1 cellular context compared by ENCODE assay signal in genomic region chr3:161386991-161387390, GRCh38.
TF ChIP-seq lines count a peak whose summit lies in the region.

No MANE protein-coding gene starts in this region.

TF ChIP-seq in HepG2, 621 proteins besides CTCF, POLR2A, EP300 and RAD21 (continued from another document):
- no peak for TF ChIP-seq ZBTB42 (CRISPR knock-in tag; IDR thresholded peaks at IDR 0.05)
- no peak for TF ChIP-seq RARA (CRISPR knock-in tag; IDR thresholded peaks at IDR 0.05)
- no peak for TF ChIP-seq AKNA (CRISPR knock-in tag; IDR thresholded peaks at IDR 0.05; ENCODE audit: borderline replicate concordance)
- no peak for TF ChIP-seq ZNF326 (CRISPR knock-in tag; IDR thresholded peaks at IDR 0.05; ENCODE audit: borderline replicate concordance)
- 0 out of 2 replicates have a peak, but pooled peaks have one; percentile 7 for TF ChIP-seq FOXA3 (CRISPR knock-in tag; IDR thresholded peaks at IDR 0.05)
- peak; percentile 11; the same call in 1 of the 2 replicates for TF ChIP-seq BCL6 (CRISPR knock-in tag; IDR thresholded peaks at IDR 0.05)
- TF ChIP-seq GATA4 (IDR thresholded peaks at IDR 0.05; ENCODE audit: borderline replicate concordance, low read depth), result no peak
- TF ChIP-seq ZNF616 (CRISPR knock-in tag; IDR thresholded peaks at IDR 0.05; ENCODE audit: low read depth), result no peak
- TF ChIP-seq PPARG (CRISPR knock-in tag; conservative IDR thresholded peaks at IDR 0.05), result 0 out of 2 replicates have a peak, but pooled peaks have one; percentile 20
- no peak for TF ChIP-seq IRF2 (CRISPR knock-in tag; IDR thresholded peaks at IDR 0.05)
- TF ChIP-seq CREB1 (IDR thresholded peaks at IDR 0.05), result no peak
- 0 out of 2 replicates have a peak, but pooled peaks have one; percentile 14 for TF ChIP-seq CREB1 (CRISPR knock-in tag; IDR thresholded peaks at IDR 0.05)
- no peak for TF ChIP-seq ZNF230 (CRISPR knock-in tag; IDR thresholded peaks at IDR 0.05)
- TF ChIP-seq NFYC (CRISPR knock-in tag; IDR thresholded peaks at IDR 0.05), result no peak
- no peak for TF ChIP-seq ZNF644 (CRISPR knock-in tag; IDR thresholded peaks at IDR 0.05; ENCODE audit: low read depth)
- TF ChIP-seq, protein P1, sequence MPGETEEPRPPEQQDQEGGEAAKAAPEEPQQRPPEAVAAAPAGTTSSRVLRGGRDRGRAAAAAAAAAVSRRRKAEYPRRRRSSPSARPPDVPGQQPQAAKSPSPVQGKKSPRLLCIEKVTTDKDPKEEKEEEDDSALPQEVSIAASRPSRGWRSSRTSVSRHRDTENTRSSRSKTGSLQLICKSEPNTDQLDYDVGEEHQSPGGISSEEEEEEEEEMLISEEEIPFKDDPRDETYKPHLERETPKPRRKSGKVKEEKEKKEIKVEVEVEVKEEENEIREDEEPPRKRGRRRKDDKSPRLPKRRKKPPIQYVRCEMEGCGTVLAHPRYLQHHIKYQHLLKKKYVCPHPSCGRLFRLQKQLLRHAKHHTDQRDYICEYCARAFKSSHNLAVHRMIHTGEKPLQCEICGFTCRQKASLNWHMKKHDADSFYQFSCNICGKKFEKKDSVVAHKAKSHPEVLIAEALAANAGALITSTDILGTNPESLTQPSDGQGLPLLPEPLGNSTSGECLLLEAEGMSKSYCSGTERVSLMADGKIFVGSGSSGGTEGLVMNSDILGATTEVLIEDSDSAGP (CRISPR knock-in tag; IDR thresholded peaks at IDR 0.05; ENCODE audit: borderline replicate concordance), result no peak
- TF ChIP-seq SP2 (CRISPR knock-in tag; IDR thresholded peaks at IDR 0.05), result no peak
- TF ChIP-seq ZSCAN20 (CRISPR knock-in tag; IDR thresholded peaks at IDR 0.05; ENCODE audit: borderline replicate concordance), result no peak
- no peak for TF ChIP-seq ZNF781 (CRISPR knock-in tag; IDR thresholded peaks at IDR 0.05; ENCODE audit: borderline replicate concordance, not compliant biosample characterization)
- no peak for TF ChIP-seq CHD2 (IDR thresholded peaks at IDR 0.05; ENCODE audit: low read depth, low read length)
- no peak for TF ChIP-seq CEBPZ (IDR thresholded peaks at IDR 0.05; ENCODE audit: low read length)
- TF ChIP-seq, protein P2, sequence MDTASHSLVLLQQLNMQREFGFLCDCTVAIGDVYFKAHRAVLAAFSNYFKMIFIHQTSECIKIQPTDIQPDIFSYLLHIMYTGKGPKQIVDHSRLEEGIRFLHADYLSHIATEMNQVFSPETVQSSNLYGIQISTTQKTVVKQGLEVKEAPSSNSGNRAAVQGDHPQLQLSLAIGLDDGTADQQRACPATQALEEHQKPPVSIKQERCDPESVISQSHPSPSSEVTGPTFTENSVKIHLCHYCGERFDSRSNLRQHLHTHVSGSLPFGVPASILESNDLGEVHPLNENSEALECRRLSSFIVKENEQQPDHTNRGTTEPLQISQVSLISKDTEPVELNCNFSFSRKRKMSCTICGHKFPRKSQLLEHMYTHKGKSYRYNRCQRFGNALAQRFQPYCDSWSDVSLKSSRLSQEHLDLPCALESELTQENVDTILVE (CRISPR knock-in tag; IDR thresholded peaks at IDR 0.05), result no peak
- TF ChIP-seq MLX (CRISPR knock-in tag; IDR thresholded peaks at IDR 0.05), result no peak
- TF ChIP-seq ARID3A (IDR thresholded peaks at IDR 0.05; ENCODE audit: low read depth, low read length), result peak; percentile 42; the same call in 1 of the 2 replicates
- no peak for TF ChIP-seq SAFB2 (CRISPR knock-in tag; IDR thresholded peaks at IDR 0.05; ENCODE audit: borderline replicate concordance, low read depth)
- TF ChIP-seq, protein P3, sequence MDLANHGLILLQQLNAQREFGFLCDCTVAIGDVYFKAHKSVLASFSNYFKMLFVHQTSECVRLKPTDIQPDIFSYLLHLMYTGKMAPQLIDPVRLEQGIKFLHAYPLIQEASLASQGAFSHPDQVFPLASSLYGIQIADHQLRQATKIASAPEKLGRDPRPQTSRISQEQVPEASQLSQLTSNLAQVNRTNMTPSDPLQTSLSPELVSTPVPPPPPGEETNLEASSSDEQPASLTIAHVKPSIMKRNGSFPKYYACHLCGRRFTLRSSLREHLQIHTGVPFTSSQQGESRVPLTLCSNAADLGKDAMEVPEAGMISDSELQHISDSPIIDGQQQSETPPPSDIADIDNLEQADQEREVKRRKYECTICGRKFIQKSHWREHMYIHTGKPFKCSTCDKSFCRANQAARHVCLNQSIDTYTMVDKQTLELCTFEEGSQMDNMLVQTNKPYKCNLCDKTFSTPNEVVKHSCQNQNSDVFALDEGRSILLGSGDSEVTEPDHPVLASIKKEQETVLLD (CRISPR knock-in tag; IDR thresholded peaks at IDR 0.05; ENCODE audit: low read depth), result no peak
- TF ChIP-seq KLF15 (CRISPR knock-in tag; IDR thresholded peaks at IDR 0.05; ENCODE audit: borderline replicate concordance), result no peak
- no peak for TF ChIP-seq NCOA2 (CRISPR knock-in tag; IDR thresholded peaks at IDR 0.05)
- no peak for TF ChIP-seq NRL (CRISPR knock-in tag; IDR thresholded peaks at IDR 0.05; ENCODE audit: borderline replicate concordance)
- no peak for TF ChIP-seq MTF2 (CRISPR knock-in tag; IDR thresholded peaks at IDR 0.05; ENCODE audit: borderline replicate concordance)
- no peak for TF ChIP-seq RCOR2 (CRISPR knock-in tag; IDR thresholded peaks at IDR 0.05)
- no peak for TF ChIP-seq MXD4 (CRISPR knock-in tag; IDR thresholded peaks at IDR 0.05)
- TF ChIP-seq HNF4G (IDR thresholded peaks at IDR 0.05; ENCODE audit: borderline replicate concordance, low read depth, low read length), result no peak
- TF ChIP-seq HNF4G (CRISPR knock-in tag; IDR thresholded peaks at IDR 0.05; ENCODE audit: borderline replicate concordance, low read depth), result no peak
- no peak for TF ChIP-seq FOSL2 (CRISPR knock-in tag; IDR thresholded peaks at IDR 0.05)
- TF ChIP-seq, protein P4, sequence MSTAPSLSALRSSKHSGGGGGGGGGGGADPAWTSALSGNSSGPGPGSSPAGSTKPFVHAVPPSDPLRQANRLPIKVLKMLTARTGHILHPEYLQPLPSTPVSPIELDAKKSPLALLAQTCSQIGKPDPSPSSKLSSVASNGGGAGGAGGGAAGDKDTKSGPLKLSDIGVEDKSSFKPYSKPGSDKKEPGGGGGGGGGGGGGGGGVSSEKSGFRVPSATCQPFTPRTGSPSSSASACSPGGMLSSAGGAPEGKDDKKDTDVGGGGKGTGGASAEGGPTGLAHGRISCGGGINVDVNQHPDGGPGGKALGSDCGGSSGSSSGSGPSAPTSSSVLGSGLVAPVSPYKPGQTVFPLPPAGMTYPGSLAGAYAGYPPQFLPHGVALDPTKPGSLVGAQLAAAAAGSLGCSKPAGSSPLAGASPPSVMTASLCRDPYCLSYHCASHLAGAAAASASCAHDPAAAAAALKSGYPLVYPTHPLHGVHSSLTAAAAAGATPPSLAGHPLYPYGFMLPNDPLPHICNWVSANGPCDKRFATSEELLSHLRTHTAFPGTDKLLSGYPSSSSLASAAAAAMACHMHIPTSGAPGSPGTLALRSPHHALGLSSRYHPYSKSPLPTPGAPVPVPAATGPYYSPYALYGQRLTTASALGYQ (CRISPR knock-in tag; IDR thresholded peaks at IDR 0.05), result no peak
- TF ChIP-seq MAZ (IDR thresholded peaks at IDR 0.05; ENCODE audit: borderline replicate concordance, low read depth, low read length), result no peak
- TF ChIP-seq MAZ (CRISPR knock-in tag; IDR thresholded peaks at IDR 0.05; ENCODE audit: low read depth), result no peak
- TF ChIP-seq MIXL1 (CRISPR knock-in tag; IDR thresholded peaks at IDR 0.05), result peak; percentile 66; the same call in 1 of the 2 replicates
- TF ChIP-seq, protein P5, sequence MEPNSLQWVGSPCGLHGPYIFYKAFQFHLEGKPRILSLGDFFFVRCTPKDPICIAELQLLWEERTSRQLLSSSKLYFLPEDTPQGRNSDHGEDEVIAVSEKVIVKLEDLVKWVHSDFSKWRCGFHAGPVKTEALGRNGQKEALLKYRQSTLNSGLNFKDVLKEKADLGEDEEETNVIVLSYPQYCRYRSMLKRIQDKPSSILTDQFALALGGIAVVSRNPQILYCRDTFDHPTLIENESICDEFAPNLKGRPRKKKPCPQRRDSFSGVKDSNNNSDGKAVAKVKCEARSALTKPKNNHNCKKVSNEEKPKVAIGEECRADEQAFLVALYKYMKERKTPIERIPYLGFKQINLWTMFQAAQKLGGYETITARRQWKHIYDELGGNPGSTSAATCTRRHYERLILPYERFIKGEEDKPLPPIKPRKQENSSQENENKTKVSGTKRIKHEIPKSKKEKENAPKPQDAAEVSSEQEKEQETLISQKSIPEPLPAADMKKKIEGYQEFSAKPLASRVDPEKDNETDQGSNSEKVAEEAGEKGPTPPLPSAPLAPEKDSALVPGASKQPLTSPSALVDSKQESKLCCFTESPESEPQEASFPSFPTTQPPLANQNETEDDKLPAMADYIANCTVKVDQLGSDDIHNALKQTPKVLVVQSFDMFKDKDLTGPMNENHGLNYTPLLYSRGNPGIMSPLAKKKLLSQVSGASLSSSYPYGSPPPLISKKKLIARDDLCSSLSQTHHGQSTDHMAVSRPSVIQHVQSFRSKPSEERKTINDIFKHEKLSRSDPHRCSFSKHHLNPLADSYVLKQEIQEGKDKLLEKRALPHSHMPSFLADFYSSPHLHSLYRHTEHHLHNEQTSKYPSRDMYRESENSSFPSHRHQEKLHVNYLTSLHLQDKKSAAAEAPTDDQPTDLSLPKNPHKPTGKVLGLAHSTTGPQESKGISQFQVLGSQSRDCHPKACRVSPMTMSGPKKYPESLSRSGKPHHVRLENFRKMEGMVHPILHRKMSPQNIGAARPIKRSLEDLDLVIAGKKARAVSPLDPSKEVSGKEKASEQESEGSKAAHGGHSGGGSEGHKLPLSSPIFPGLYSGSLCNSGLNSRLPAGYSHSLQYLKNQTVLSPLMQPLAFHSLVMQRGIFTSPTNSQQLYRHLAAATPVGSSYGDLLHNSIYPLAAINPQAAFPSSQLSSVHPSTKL (CRISPR knock-in tag; IDR thresholded peaks at IDR 0.05), result peak; percentile 21; the same call in 1 of the 2 replicates
- TF ChIP-seq SALL1 (CRISPR knock-in tag; IDR thresholded peaks at IDR 0.05), result peak; percentile 43; the same call in 1 of the 2 replicates
- no peak for TF ChIP-seq SP5 (CRISPR knock-in tag; IDR thresholded peaks at IDR 0.05; ENCODE audit: borderline replicate concordance, low read depth)
